In genomic region chr16:79150626-79151025, GRCh38 we compare ENCODE assay signal across 21 cellular contexts.
A peak's percentile ranks its signal among the peaks of the same experiment; 100 is the strongest.
DNase-seq lines count a peak whose midpoint lies in the region; ATAC-seq and TF ChIP-seq lines count a peak whose summit lies in the region.
"Had no signal": no experiment of that assay in that cellular context is flagged by ENCODE, and none has a peak within 500 bp of the region (broad histone marks: within the 10 kb centered on the region; RNA-seq: fewer than 3 reads in every experiment).

No MANE protein-coding gene starts in this region.

- POLR2A ChIA-PET in PC-3 (lab: Charles Lee; ENCODE audit: unreplicated experiment) = no interaction called here

- H4K20me1 ChIP-seq in PC-3 (ENCODE audit: low read length) = no peaks in the 10 kb centered on the region

- WGBS in sigmoid colon, 2 donors = 81 to 88% methylated on average over 9 of the region's 9 CpGs

- H3K79me2 ChIP-seq in PC-3 (ENCODE audit: low read length) = no peaks in the 10 kb centered on the region

- no peaks in the 10 kb centered on the region for H3F3A ChIP-seq in PC-3 (ENCODE audit: low read length, unreplicated experiment)

- H3K36me3 ChIP-seq in sigmoid colon = no peaks in the 10 kb centered on the region
- H3K36me3 ChIP-seq in PC-3 (ENCODE audit: low read depth, low read length) = no peaks in the 10 kb centered on the region

- H3K9ac ChIP-seq in PC-3 (ENCODE audit: low read length) = no peak overlapping the region

- no peaks in the 10 kb centered on the region for H3K9me3 ChIP-seq in sigmoid colon
- H3K9me3 ChIP-seq in PC-3 (ENCODE audit: low read length) = no peaks in the 10 kb centered on the region
- H3K9me3 ChIP-seq: A549 had no signal

- DNase-seq in Right ventricle myocardium inferior (ENCODE audit: missing footprints) (no peak), cardiac septum (ENCODE audit: low spot score) (no peak), Calu3 (no peak), left ventricle myocardium superior (no peak), sigmoid colon (no peak), PC-3 (no peak)
- no peak for DNase-seq in stimulated activated effector memory CD8-positive, alpha-beta T cell treated with anti-CD3 and anti-CD28 coated beads, Interleukin-12 subunit alpha, Interleukin-12 subunit beta, amount 100 ng/mL, for 72 hours (ENCODE audit: low spot score in 2 of 2)
- DNase-seq: AML-193; CD4-positive, alpha-beta memory T cell; DMS 273 treated with DMSO at 0.1 percent for 48 hours; DMS53; DND-41; EL; GOT3; H7; HFFc6 had no signal

- CTCF ChIA-PET in Calu3 (lab: Charles Lee) (no interaction called here), PC-3 (lab: Charles Lee) (no interaction called here)

- peaks cover 55% of the 10 kb centered on the region for H3K4me1 Mint-ChIP-seq in Calu3 (ENCODE audit: low read depth, unreplicated experiment)
- H3K4me1 Mint-ChIP-seq in stimulated activated effector memory CD8-positive, alpha-beta T cell treated with anti-CD3 and anti-CD28 coated beads, Interleukin-12 subunit alpha, Interleukin-12 subunit beta, amount 100 ng/mL, for 72 hours = peaks cover 20% of the 10 kb centered on the region

- no peaks in the 10 kb centered on the region for H3K36me3 Mint-ChIP-seq in Calu3 (ENCODE audit: insufficient read depth, unreplicated experiment)
- no peaks in the 10 kb centered on the region for H3K36me3 Mint-ChIP-seq in stimulated activated effector memory CD8-positive, alpha-beta T cell treated with anti-CD3 and anti-CD28 coated beads, Interleukin-12 subunit alpha, Interleukin-12 subunit beta, amount 100 ng/mL, for 72 hours
- H3K36me3 Mint-ChIP-seq: CD4-positive, alpha-beta memory T cell had no signal

- H2AFZ ChIP-seq in PC-3 (ENCODE audit: low read length) = no peak overlapping the region

- peak overlapping the region; percentile 7 for H3K27ac Mint-ChIP-seq in Calu3 (ENCODE audit: unreplicated experiment)
- H3K27ac Mint-ChIP-seq in stimulated activated effector memory CD8-positive, alpha-beta T cell treated with anti-CD3 and anti-CD28 coated beads, Interleukin-12 subunit alpha, Interleukin-12 subunit beta, amount 100 ng/mL, for 72 hours = peak overlapping the region; percentile 20
- H3K27ac Mint-ChIP-seq: CD4-positive, alpha-beta memory T cell; HFFc6 had no signal

- H3K27ac ChIP-seq in sigmoid colon (no peak overlapping the region), PC-3 (ENCODE audit: low read length) (no peak overlapping the region)
- H3K27ac ChIP-seq: 22Rv1, A549, C4-2B had no signal

- TF ChIP-seq CTCF in Calu3 (IDR thresholded peaks at IDR 0.05; ENCODE audit: unreplicated experiment) (no peak), sigmoid colon (IDR thresholded peaks at IDR 0.05) (no peak), PC-3 (conservative IDR thresholded peaks at IDR 0.05; ENCODE audit: low read depth, low read length) (no peak)

- no peaks in the 10 kb centered on the region for H3K4me1 ChIP-seq in sigmoid colon
- no peaks in the 10 kb centered on the region for H3K4me1 ChIP-seq in PC-3 (ENCODE audit: insufficient read depth, low read length)
- H3K4me1 ChIP-seq: A549 had no signal

- H3K4me3 Mint-ChIP-seq in Calu3 (ENCODE audit: low read depth, unreplicated experiment) = no peak overlapping the region
- no peak overlapping the region for H3K4me3 Mint-ChIP-seq in stimulated activated effector memory CD8-positive, alpha-beta T cell treated with anti-CD3 and anti-CD28 coated beads, Interleukin-12 subunit alpha, Interleukin-12 subunit beta, amount 100 ng/mL, for 72 hours
- H3K4me3 Mint-ChIP-seq: CD4-positive, alpha-beta memory T cell; HFFc6 had no signal

- H3K9me2 ChIP-seq in PC-3 (replicated peaks; ENCODE audit: low read length) = no peaks in the 10 kb centered on the region

- BruUV-seq in Calu3 (replicated peaks; lab: Mats Ljungman, UMichigan) (no TSS peak), PC-3 (replicated peaks; lab: Mats Ljungman, UMichigan) (no TSS peak)

- H3K27me3 Mint-ChIP-seq in Calu3 (ENCODE audit: unreplicated experiment) = no peaks in the 10 kb centered on the region
- H3K27me3 Mint-ChIP-seq: CD4-positive, alpha-beta memory T cell had no signal

- ATAC-seq in Right ventricle myocardium inferior (peak; percentile 57), left ventricle myocardium superior (peak; percentile 63), PC-3 (no peak)
- no peak for ATAC-seq in stimulated activated effector memory CD8-positive, alpha-beta T cell treated with anti-CD3 and anti-CD28 coated beads, Interleukin-12 subunit alpha, Interleukin-12 subunit beta, amount 100 ng/mL, for 72 hours
- ATAC-seq: A549, GM12878, HCT116 had no signal

- no peak overlapping the region for H3K4me3 ChIP-seq in sigmoid colon
- H3K4me3 ChIP-seq in PC-3 (ENCODE audit: low read length) = no peak overlapping the region
- H3K4me3 ChIP-seq: A549, GM12878 had no signal

- TF ChIP-seq EP300 in sigmoid colon (IDR thresholded peaks at IDR 0.05) = no peak

- TF ChIP-seq POLR2A in sigmoid colon (IDR thresholded peaks at IDR 0.05) = no peak

- no peaks in the 10 kb centered on the region for H3K27me3 ChIP-seq in sigmoid colon
- H3K27me3 ChIP-seq in PC-3 (ENCODE audit: low read length) = no peaks in the 10 kb centered on the region

- intact Hi-C loops in Right ventricle myocardium inferior (cut with DNase I) = no loop called here
- intact Hi-C loops in cardiac septum (cut with DNase I) = no loop called here
- intact Hi-C loops in Calu3 (cut with micrococcal nuclease; ENCODE audit: unreplicated experiment) = loop anchor here (5.0 kb wide), 2 partner anchors 112 to 163 kb away; no protein-coding TSS in a partner anchor
- intact Hi-C loops in left ventricle myocardium superior (cut with micrococcal nuclease) = no loop called here
- intact Hi-C loops in sigmoid colon (cut with DNase I) = no loop called here
- intact Hi-C loops in PC-3 (cut with micrococcal nuclease) = no loop called here

- no peaks in the 10 kb centered on the region for H3K9me3 Mint-ChIP-seq in Calu3 (ENCODE audit: low read depth, unreplicated experiment)
- no peaks in the 10 kb centered on the region for H3K9me3 Mint-ChIP-seq in stimulated activated effector memory CD8-positive, alpha-beta T cell treated with anti-CD3 and anti-CD28 coated beads, Interleukin-12 subunit alpha, Interleukin-12 subunit beta, amount 100 ng/mL, for 72 hours
- H3K9me3 Mint-ChIP-seq: CD4-positive, alpha-beta memory T cell had no signal

- no peak overlapping the region for H3K4me2 ChIP-seq in PC-3 (ENCODE audit: low read length)
- H3K4me2 ChIP-seq: A549 had no signal

Comparison
In these comparisons a context has a peak if more than half of its experiments do, and no peak if none do; other contexts are left out.
1. ATAC-seq: peak in Right ventricle myocardium inferior (single experiment) and left ventricle myocardium superior (single experiment); none in stimulated activated effector memory CD8-positive, alpha-beta T cell treated with anti-CD3 and anti-CD28 coated beads, Interleukin-12 subunit alpha, Interleukin-12 subunit beta, amount 100 ng/mL, for 72 hours (single experiment) and PC-3 (single experiment).